In genomic region chr10:110354322-110354766, GRCh38 we compare ENCODE assay signal across 8 cellular contexts. TPM values are rescaled to one million over a fixed set of nuclear protein-coding genes. Genes with fewer than 3 reads are reported as not detected.
DNase-seq lines count a peak whose midpoint lies in the region.

No MANE protein-coding gene starts in this region.

- peak overlapping the region; percentile 55 for H3K4me2 ChIP-seq in GM23248 (ENCODE audit: unreplicated experiment)
- no peak overlapping the region for H3K4me2 ChIP-seq in mesenchymal stem cell (ENCODE audit: low read length, poor library complexity, severe bottlenecking)

- no peak overlapping the region for H3K18ac ChIP-seq in mesenchymal stem cell (ENCODE audit: low read depth in 1 of 2, low read length in 2 of 2)

- H2BK15ac ChIP-seq in mesenchymal stem cell (ENCODE audit: low read depth, poor library complexity, severe bottlenecking): no peak overlapping the region

- H4K91ac ChIP-seq in mesenchymal stem cell (ENCODE audit: low read length): no peak overlapping the region

- H3K36me3 ChIP-seq in GM23248 (ENCODE audit: low read depth) (no peaks in the 10 kb centered on the region), mesenchymal stem cell (ENCODE audit: control insufficient read depth in 1 of 2, insufficient read depth in 2 of 2, low read depth in 1 of 2, low read length in 2 of 2) (no peaks in the 10 kb centered on the region)

- peak overlapping the region; percentile 94 for H3K27ac ChIP-seq in GM23248
- H3K27ac ChIP-seq in mesenchymal stem cell (ENCODE audit: low read length, poor library complexity, severe bottlenecking): peak overlapping the region; percentile 77

- H3K23ac ChIP-seq in mesenchymal stem cell (ENCODE audit: low read length in 2 of 2): no peak overlapping the region

- H2BK5ac ChIP-seq in mesenchymal stem cell (ENCODE audit: low read depth, low read length, poor library complexity, severe bottlenecking): no peak overlapping the region

- no peaks in the 10 kb centered on the region for H3K27me3 ChIP-seq in GM23248 (replicated peaks; ENCODE audit: insufficient read depth)
- H3K27me3 ChIP-seq in mesenchymal stem cell (ENCODE audit: control insufficient read depth in 1 of 2, insufficient read depth in 1 of 2, low read length in 2 of 2): no peaks in the 10 kb centered on the region

- no peak overlapping the region for H3K14ac ChIP-seq in mesenchymal stem cell (ENCODE audit: low read length in 2 of 2)

- peaks cover 54% of the 10 kb centered on the region for H3K4me1 ChIP-seq in GM23248 (ENCODE audit: insufficient read depth)
- peaks cover 37% of the 10 kb centered on the region for H3K4me1 ChIP-seq in mesenchymal stem cell (ENCODE audit: control insufficient read depth, insufficient read depth, low read depth, low read length)

- no peak overlapping the region for H4K8ac ChIP-seq in mesenchymal stem cell (ENCODE audit: low read length)

- peak overlapping the region; percentile 55; the same call in 1 of the 2 replicates for H3K4me3 ChIP-seq in GM23248
- H3K4me3 ChIP-seq in mesenchymal stem cell (ENCODE audit: insufficient read depth in 1 of 2, low read depth in 1 of 2, low read length in 2 of 2): peak overlapping the region in 1 of 2 experiments; percentile 63

- peak overlapping the region in 1 of 2 experiments; percentile 0 for H2BK12ac ChIP-seq in mesenchymal stem cell (ENCODE audit: low read length in 2 of 2)

- H3K9me3 ChIP-seq in GM23248 (ENCODE audit: low read depth) (no peaks in the 10 kb centered on the region), mesenchymal stem cell (ENCODE audit: control insufficient read depth, low read length) (no peaks in the 10 kb centered on the region)

- no peaks in the 10 kb centered on the region for H4K20me1 ChIP-seq in GM23248 (ENCODE audit: insufficient read depth)

- peaks cover 37% of the 10 kb centered on the region for H3F3A ChIP-seq in GM23248 (ENCODE audit: insufficient read depth)

- H3K9ac ChIP-seq in GM23248 (peak overlapping the region; percentile 74), mesenchymal stem cell (ENCODE audit: low read length) (peak overlapping the region; percentile 85)

- 30 to 36% methylated on average over 11 of the region's 11 CpGs for WGBS in GM23248 (ENCODE audit: low coverage in 1 of 2, low lambda C conversion rate in 2 of 2, missing lambda C conversion rate in 2 of 2), 2 experiments
- WGBS in mesenchymal stem cell: 29% methylated on average over 9 of the region's 11 CpGs

- DNase-seq in CMK (ENCODE audit: low read depth) (peak; percentile 33), GM23248 (peak; percentile 94), NCI-H460 (ENCODE audit: extremely low read depth, low read depth) (peak; percentile 84), mesenchymal stem cell (peak; percentile 83), NCI-H2107 (lab: John Stamatoyannopoulos, UW) (no peak)
- peak; percentile 54 to 61 for DNase-seq in activated CD4-positive, alpha-beta T cell treated with anti-CD3 and anti-CD28 coated beads, Interleukin-2, amount 50 U/mL, for 24 hours (ENCODE audit: low read depth in 1 of 2, low spot score in 1 of 2)
- DNase-seq in effector CD8-positive, alpha-beta T cell (lab: John Stamatoyannopoulos, UW): peak; percentile 32
- DNase-seq in stimulated activated CD8-positive, alpha-beta memory T cell treated with anti-CD3 and anti-CD28 coated beads, Interleukin-15, amount 100 ng/mL, for 4 hours (ENCODE audit: low read depth in 2 of 2): peak; percentile 32 to 64

- in situ Hi-C loops in GM23248 (cut with MboI): no loop called here

- H3K79me1 ChIP-seq in mesenchymal stem cell (replicated peaks; ENCODE audit: low read length, poor library complexity, severe bottlenecking): no peaks in the 10 kb centered on the region

- no peak overlapping the region for H2BK120ac ChIP-seq in mesenchymal stem cell (ENCODE audit: low read depth, low read length)

- H2AFZ ChIP-seq in GM23248 (peak overlapping the region; percentile 21; the same call in 1 of the 2 replicates), mesenchymal stem cell (ENCODE audit: low read depth, low read length) (no peak overlapping the region)

- no peak overlapping the region for H3K4ac ChIP-seq in mesenchymal stem cell (ENCODE audit: low read depth in 1 of 2, low read length in 2 of 2)

- no peaks in the 10 kb centered on the region for H3K79me2 ChIP-seq in GM23248 (ENCODE audit: insufficient read depth)

- peak overlapping the region; percentile 11 for H2AK5ac ChIP-seq in mesenchymal stem cell (ENCODE audit: low read length, severe bottlenecking)

- no peaks in the 10 kb centered on the region for H3K9me2 ChIP-seq in GM23248 (ENCODE audit: insufficient read depth)

RNA-seq across cellular contexts. Expression of gene SMNDC1, which starts 49.6 kb away (rescaled TPM):
- total RNA-seq in GM23248 (2014; rRNA removed; shearing (Covaris generic)): 5.1 and 5.3 TPM in 2 replicates
- 21.6 and 24.2 TPM in 2 replicates for polyA plus RNA-seq in GM23248 (2016; fragmentation: Nextera tagmentation; extraction: Ambion mirVana)
- total RNA-seq in NCI-H460 (2014; rRNA removed; shearing (Covaris generic)): 10.7 and 14.4 TPM in 2 replicates
- 11.2 and 15.2 TPM in 2 replicates for polyA plus RNA-seq in NCI-H460 (2014; cell fraction: nucleus; rRNA removed)
- 27.4 TPM for polyA plus RNA-seq in mesenchymal stem cell (2013, experiment 1 of 2)
- polyA plus RNA-seq in mesenchymal stem cell (2013, experiment 2 of 2): 26.1 TPM
